ENCODE assay signal across 12 cellular contexts in the genomic region with DNA sequence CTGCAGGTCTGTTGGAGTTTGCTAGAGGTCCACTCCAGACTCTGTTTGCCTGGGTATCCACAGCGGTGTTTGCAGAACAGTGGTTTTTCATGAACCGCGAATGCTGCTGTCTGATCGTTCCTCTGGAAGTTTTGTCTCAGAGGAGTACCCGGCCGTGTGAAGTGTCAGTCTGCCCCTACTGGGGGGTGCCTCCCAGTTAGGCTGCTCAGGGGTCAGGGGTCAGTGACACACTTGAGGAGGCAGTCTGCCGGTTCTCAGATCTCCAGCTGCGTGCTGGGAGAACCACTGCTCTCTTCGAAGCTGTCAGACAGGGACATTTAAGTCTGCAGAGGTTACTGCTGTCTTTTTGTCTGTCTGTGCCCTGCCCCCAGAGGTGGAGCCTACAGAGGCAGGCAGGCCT. TPM values are rescaled to one million over a fixed set of nuclear protein-coding genes. Genes with fewer than 3 reads are reported as not detected.
DNase-seq lines count a peak whose midpoint lies in the region; ATAC-seq, FAIRE-seq and TF ChIP-seq lines count a peak whose summit lies in the region.
"Not testable (repeated sequence)": the region's sequence is repeated elsewhere in the genome, so short reads cannot be mapped to it uniquely, and the experiment has no call there.
"Had no signal": no experiment of that assay in that cellular context is flagged by ENCODE, and none has a peak within 500 bp of the region (broad histone marks: within the 10 kb centered on the region; RNA-seq: fewer than 3 reads in every experiment).

No MANE protein-coding gene starts in this region.

- H3K9ac ChIP-seq in GM23248; K562 (ENCODE audit: insufficient read depth in 1 of 2, low read depth in 2 of 2, low read length in 2 of 2): not testable (repeated sequence)

- H3K36me3 ChIP-seq in GM23248 (ENCODE audit: low read depth); SJCRH30; K562 (ENCODE audit: control insufficient read depth, insufficient read depth, low read length); esophagus muscularis mucosa; sigmoid colon: not testable (repeated sequence)

- in situ Hi-C loops in GM23248 (cut with MboI); K562 (cut with MboI): not testable (repeated sequence)

- TF ChIP-seq POLR2A in A549 (IDR thresholded peaks at IDR 0.05; ENCODE audit: low read length); K562 (conservative IDR thresholded peaks at IDR 0.05); esophagus muscularis mucosa (IDR thresholded peaks at IDR 0.05; ENCODE audit: low read depth); sigmoid colon (IDR thresholded peaks at IDR 0.05): not testable (repeated sequence)

- not testable (repeated sequence) for H3K9me3 Mint-ChIP-seq in activated CD8-positive, alpha-beta T cell treated with anti-CD3 and anti-CD28 coated beads, Interleukin-2, amount 10 ng/mL, durations not matched to agents 7 days and 5 days (ENCODE audit: insufficient read depth); naive B cell

- not testable (repeated sequence) for FAIRE-seq in A549 (lab: Jason Lieb, UNC); K562 (lab: Jason Lieb, UNC)

- no CpG with 5 or more reads among the region's 9 CpGs for WGBS in A549 (ENCODE audit: missing lambda C conversion rate)
- 2 to 6% methylated on average over 7 of the region's 9 CpGs for WGBS in GM23248 (ENCODE audit: low coverage in 1 of 2, low lambda C conversion rate in 2 of 2, missing lambda C conversion rate in 2 of 2), 2 experiments
- WGBS in K562 (ENCODE audit: insufficient coverage, low coverage, missing lambda C conversion rate): 0% methylated on average over 2 of the region's 9 CpGs
- 30% methylated on average over 2 of the region's 9 CpGs for WGBS in esophagus muscularis mucosa
- 19 to 29% methylated on average over 8 to 9 of the region's 9 CpGs for WGBS in sigmoid colon, 2 donors

- H3K27me3 ChIP-seq in GM23248 (replicated peaks; ENCODE audit: insufficient read depth); SJCRH30; K562 (ENCODE audit: control insufficient read depth in 2 of 2, insufficient read depth in 2 of 2, low read length in 2 of 2); esophagus muscularis mucosa; sigmoid colon: not testable (repeated sequence)

- not testable (repeated sequence) for H3K9me2 ChIP-seq in GM23248 (ENCODE audit: insufficient read depth)

- peak overlapping the region; percentile 74; the same call in 1 of the 3 replicates for H3K4me2 ChIP-seq in A549
- H3K4me2 ChIP-seq in GM23248 (ENCODE audit: unreplicated experiment): peak overlapping the region; percentile 90
- H3K4me2 ChIP-seq in K562 (ENCODE audit: insufficient read depth, low read length): not testable (repeated sequence)

- H3K79me2 ChIP-seq in GM23248 (ENCODE audit: insufficient read depth); K562 (ENCODE audit: control insufficient read depth, insufficient read depth, low read length): not testable (repeated sequence)

- BruUV-seq in K562 (replicated peaks; lab: Mats Ljungman, UMichigan): not testable (repeated sequence)

- ATAC-seq in A549; activated CD8-positive, alpha-beta T cell treated with anti-CD3 and anti-CD28 coated beads, Interleukin-2, amount 10 ng/mL, durations not matched to agents 7 days and 5 days; K562; naive B cell (ENCODE audit: low read depth in 2 of 2): not testable (repeated sequence)

- not testable (repeated sequence) for H3K27me3 Mint-ChIP-seq in activated CD8-positive, alpha-beta T cell treated with anti-CD3 and anti-CD28 coated beads, Interleukin-2, amount 10 ng/mL, durations not matched to agents 7 days and 5 days (ENCODE audit: low read depth); naive B cell

- not testable (repeated sequence) for H3K4me1 ChIP-seq in A549; GM23248 (ENCODE audit: insufficient read depth); SJCRH30; K562 (replicated peaks in 1 of 2; ENCODE audit: control insufficient read depth in 2 of 2, insufficient read depth in 2 of 2, low read length in 2 of 2); sigmoid colon
- H3K4me1 ChIP-seq in esophagus muscularis mucosa: peaks cover 8 to 13% (median 8%) of the 10 kb centered on the region in 4 donors

- H3K4me1 Mint-ChIP-seq in activated CD8-positive, alpha-beta T cell treated with anti-CD3 and anti-CD28 coated beads, Interleukin-2, amount 10 ng/mL, durations not matched to agents 7 days and 5 days (ENCODE audit: low read depth): peaks cover 13% of the 10 kb centered on the region
- H3K4me1 Mint-ChIP-seq in naive B cell: peaks cover 6 to 12% (median 8%) of the 10 kb centered on the region in 3 donors

- intact Hi-C loops in K562 (cut with micrococcal nuclease); esophagus muscularis mucosa (cut with DNase I); sigmoid colon (cut with DNase I): not testable (repeated sequence)

- not testable (repeated sequence) for H3F3A ChIP-seq in GM23248 (ENCODE audit: insufficient read depth)

- not testable (repeated sequence) for H3K9me3 ChIP-seq in A549; GM23248 (ENCODE audit: low read depth); SJCRH30 (replicated peaks); K562 (replicated peaks; ENCODE audit: control insufficient read depth, insufficient read depth, low read depth, low read length); esophagus muscularis mucosa; sigmoid colon

- not testable (repeated sequence) for H3K4me3 ChIP-seq in A549, GM23248
- H3K4me3 ChIP-seq in SJCRH30 (peak overlapping the region; percentile 65), K562 (peak overlapping the region; percentile 33), esophagus muscularis mucosa (peak overlapping the region; percentile 46 to 70 (median 52)), sigmoid colon (peak overlapping the region in 3 of 4 donors; percentile 49 to 54 (median 50))

- not testable (repeated sequence) for H3K36me3 Mint-ChIP-seq in activated CD8-positive, alpha-beta T cell treated with anti-CD3 and anti-CD28 coated beads, Interleukin-2, amount 10 ng/mL, durations not matched to agents 7 days and 5 days (ENCODE audit: low read depth); naive B cell

- DNase-seq in A549 (ENCODE audit: low read depth in 1 of 2, low spot score in 1 of 2); GM23248; SJCRH30; activated CD8-positive, alpha-beta T cell treated with anti-CD3 and anti-CD28 coated beads, Interleukin-2, amount 10 ng/mL, durations not matched to agents 7 days and 5 days; K562 (ENCODE audit: extremely low read depth in 1 of 4, low spot score in 3 of 4); esophagus muscularis mucosa (ENCODE audit: extremely low spot score); naive B cell; sigmoid colon: not testable (repeated sequence)

- CTCF ChIA-PET in A549 (lab: Yijun Ruan, JAX); activated CD8-positive, alpha-beta T cell treated with anti-CD3 and anti-CD28 coated beads, Interleukin-2, amount 10 ng/mL, durations not matched to agents 7 days and 5 days (lab: Charles Lee); K562 (lab: Yijun Ruan, JAX; ENCODE audit: low intra/inter-chr PET ratio): not testable (repeated sequence)

- H3K4me3 Mint-ChIP-seq in activated CD8-positive, alpha-beta T cell treated with anti-CD3 and anti-CD28 coated beads, Interleukin-2, amount 10 ng/mL, durations not matched to agents 7 days and 5 days: peak overlapping the region; percentile 91
- peak overlapping the region; percentile 91 to 99 (median 94) for H3K4me3 Mint-ChIP-seq in naive B cell

- H3K9me1 ChIP-seq in K562 (ENCODE audit: control insufficient read depth, insufficient read depth, low read length): not testable (repeated sequence)

- H3K27ac ChIP-seq in A549; GM23248; SJCRH30; K562 (ENCODE audit: extremely low read depth, low read depth, low read length); esophagus muscularis mucosa (replicated peaks in 1 of 4); sigmoid colon: not testable (repeated sequence)

- not testable (repeated sequence) for H4K20me1 ChIP-seq in GM23248 (ENCODE audit: insufficient read depth); K562 (replicated peaks; ENCODE audit: control insufficient read depth, insufficient read depth, low read length)

- TF ChIP-seq CTCF in A549 (IDR thresholded peaks at IDR 0.05); K562 (IDR thresholded peaks at IDR 0.05 in 2 of 3, conservative IDR thresholded peaks at IDR 0.05 in 1 of 3; ENCODE audit: insufficient read depth in 2 of 3, low read depth in 1 of 3, low read length in 3 of 3); esophagus muscularis mucosa (IDR thresholded peaks at IDR 0.05); sigmoid colon (IDR thresholded peaks at IDR 0.05): not testable (repeated sequence)

- TF ChIP-seq EP300 in A549 (IDR thresholded peaks at IDR 0.05); K562 (IDR thresholded peaks at IDR 0.05; ENCODE audit: low read length); esophagus muscularis mucosa (IDR thresholded peaks at IDR 0.05); sigmoid colon (IDR thresholded peaks at IDR 0.05): not testable (repeated sequence)

- TF ChIP-seq RAD21 in A549 (conservative IDR thresholded peaks at IDR 0.05 in 1 of 2, IDR thresholded peaks at IDR 0.05 in 1 of 2); K562 (CRISPR knock-in tag; conservative IDR thresholded peaks at IDR 0.05 in 1 of 2, IDR thresholded peaks at IDR 0.05 in 1 of 2): not testable (repeated sequence)

- peak overlapping the region; percentile 92 for H2AFZ ChIP-seq in GM23248
- H2AFZ ChIP-seq in K562 (ENCODE audit: low read depth, low read length): not testable (repeated sequence)

- POLR2A ChIA-PET in A549 (lab: Yijun Ruan, JAX); activated CD8-positive, alpha-beta T cell treated with anti-CD3 and anti-CD28 coated beads, Interleukin-2, amount 10 ng/mL, durations not matched to agents 7 days and 5 days (lab: Charles Lee); K562 (lab: Yijun Ruan, JAX): not testable (repeated sequence)

- H3K27ac Mint-ChIP-seq in activated CD8-positive, alpha-beta T cell treated with anti-CD3 and anti-CD28 coated beads, Interleukin-2, amount 10 ng/mL, durations not matched to agents 7 days and 5 days: not testable (repeated sequence)
- peak overlapping the region in 1 of 6 donors; percentile 32 for H3K27ac Mint-ChIP-seq in naive B cell

RNA-seq across cellular contexts. Expression of gene ACR, which starts 18.4 kb away (rescaled TPM):
- polyA plus RNA-seq in A549 (2011; rRNA removed): not detected in 2 replicates
- not detected in 2 replicates for polyA plus RNA-seq in A549 (2012; cell fraction: cytosol; rRNA removed)
- polyA plus RNA-seq in A549 (2012; cell fraction: nucleus; rRNA removed): not detected in 2 replicates
- polyA plus RNA-seq in A549 (2017; fragmentation: RNase III; extraction: RNeasy Plus Mini Kit Qiagen cat#74134 plus additional on column Dnase treatment): 0.11 TPM in 1 of 3 replicates, not detected in the others
- 0.34 TPM in 1 of 2 replicates, not detected in the other for polyA minus RNA-seq in A549 (2011; rRNA and poly(A)+ RNA removed)
- total RNA-seq in GM23248 (2014; rRNA removed; shearing (Covaris generic)): not detected in 2 replicates
- polyA plus RNA-seq in GM23248 (2016; fragmentation: Nextera tagmentation; extraction: Ambion mirVana): not detected in 2 replicates
- total RNA-seq in SJCRH30 (2014; rRNA removed; shearing (Covaris generic)): not detected in 2 replicates
- not detected for total RNA-seq in activated CD8-positive, alpha-beta T cell treated with anti-CD3 and anti-CD28 coated beads, Interleukin-2, amount 10 ng/mL, durations not matched to agents 7 days and 5 days
- total RNA-seq in K562 (2011; cell fraction: chromatin; rRNA removed; ENCODE audit: low replicate concordance): not detected in 2 replicates
- total RNA-seq in K562 (2011; cell fraction: nucleolus; rRNA removed): not detected in 2 replicates
- not detected in 2 replicates for total RNA-seq in K562 (2011; cell fraction: nucleoplasm; rRNA removed)
- total RNA-seq in K562 (2014; rRNA removed): not detected in 2 replicates
- not detected in 2 replicates for total RNA-seq in K562 (2014; rRNA removed; fragmentation: Illumina TruSeq; extraction: Trizol)
- not detected in 2 replicates for total RNA-seq in K562 (2015; rRNA removed; fragmentation: Illumina TruSeq; extraction: Trizol)
- total RNA-seq in K562 (2021): not detected in 2 replicates
- not detected in 2 replicates for polyA plus RNA-seq in K562 (2011; rRNA removed)
- not detected in 2 replicates for polyA plus RNA-seq in K562 (2011; cell fraction: cytosol; rRNA removed)
- not detected in 2 replicates for polyA plus RNA-seq in K562 (2011; cell fraction: nucleus; rRNA removed)
- not detected in 2 replicates for polyA plus RNA-seq in K562 (2012)
- polyA plus RNA-seq in K562 (2014; fragmentation: Illumina TruSeq; extraction: Trizol): not detected in 2 replicates
- not detected for polyA plus RNA-seq in K562 (2014; fragmentation: Nextera tagmentation; extraction: Ambion mirVana)
- polyA plus RNA-seq in K562 (2014; rRNA removed): not detected in 2 replicates
- not detected in 2 replicates for polyA minus RNA-seq in K562 (2011; rRNA and poly(A)+ RNA removed)
- not detected in 2 replicates for polyA minus RNA-seq in K562 (2011; cell fraction: cytosol; rRNA and poly(A)+ RNA removed)
- not detected in 2 replicates for polyA minus RNA-seq in K562 (2011; cell fraction: nucleus; rRNA and poly(A)+ RNA removed)
- under 1 TPM in 2 of 4 donors, not detected in 2; 0.42 to 0.46 TPM for total RNA-seq in esophagus muscularis mucosa
- polyA plus RNA-seq in naive B cell (ENCODE audit: low read depth in 6 of 6): not detected
- under 1 TPM in 1 of 4 donors, not detected in 3; 0.68 TPM for total RNA-seq in sigmoid colon
- polyA plus RNA-seq in sigmoid colon: under 1 TPM in 1 of 3 donors, not detected in 2; 0.06 TPM
- total RNA-seq: A172, gastrocnemius medialis, urinary bladder had no signal
- polyA plus RNA-seq: H1 had no signal

RNA-seq across cellular contexts. Expression of gene RABL2B, which starts 27.0 kb away (rescaled TPM):
- polyA plus RNA-seq in A549 (2011; rRNA removed) (32.6 and 35.7 TPM in 2 replicates), A549 (2017; fragmentation: RNase III; extraction: RNeasy Plus Mini Kit Qiagen cat#74134 plus additional on column Dnase treatment) (22.1 to 25.5 TPM (median 24.0 TPM) in 3 replicates), GM23248 (2016; fragmentation: Nextera tagmentation; extraction: Ambion mirVana) (22.4 and 23.6 TPM in 2 replicates), K562 (2011; rRNA removed) (8.5 and 10.7 TPM in 2 replicates), K562 (2014; fragmentation: Illumina TruSeq; extraction: Trizol) (5.8 and 5.9 TPM in 2 replicates), K562 (2014; fragmentation: Nextera tagmentation; extraction: Ambion mirVana) (under 1 TPM; 0.76 to 0.87 TPM), K562 (2014; rRNA removed) (4.9 and 5.2 TPM in 2 replicates), naive B cell (ENCODE audit: low read depth in 6 of 6) (10 to 100 TPM; 22.2 to 30.9 (median 26.8) TPM), sigmoid colon (10 to 100 TPM; 10.4 to 18.0 (median 17.6) TPM)
- 27.2 and 31.3 TPM in 2 replicates for polyA plus RNA-seq in A549 (2012; cell fraction: cytosol; rRNA removed)
- 45.1 and 56.9 TPM in 2 replicates for polyA plus RNA-seq in A549 (2012; cell fraction: nucleus; rRNA removed)
- 19.5 and 29.8 TPM in 2 replicates for polyA minus RNA-seq in A549 (2011; rRNA and poly(A)+ RNA removed)
- total RNA-seq in GM23248 (2014; rRNA removed; shearing (Covaris generic)): 18.4 and 21.6 TPM in 2 replicates
- total RNA-seq in SJCRH30 (2014; rRNA removed; shearing (Covaris generic)): 17.9 and 19.2 TPM in 2 replicates
- 10 to 100 TPM; 22.0 to 23.3 TPM for total RNA-seq in activated CD8-positive, alpha-beta T cell treated with anti-CD3 and anti-CD28 coated beads, Interleukin-2, amount 10 ng/mL, durations not matched to agents 7 days and 5 days
- 23.4 and 71.3 TPM in 2 replicates for total RNA-seq in K562 (2011; cell fraction: chromatin; rRNA removed; ENCODE audit: low replicate concordance)
- total RNA-seq in K562 (2011; cell fraction: nucleolus; rRNA removed): 24.9 and 40.2 TPM in 2 replicates
- 28.4 and 29.3 TPM in 2 replicates for total RNA-seq in K562 (2011; cell fraction: nucleoplasm; rRNA removed)
- total RNA-seq in K562 (2014; rRNA removed) (2.5 and 3.4 TPM in 2 replicates), K562 (2014; rRNA removed; fragmentation: Illumina TruSeq; extraction: Trizol) (3.0 and 3.1 TPM in 2 replicates), K562 (2015; rRNA removed; fragmentation: Illumina TruSeq; extraction: Trizol) (3.0 and 3.6 TPM in 2 replicates), K562 (2021) (4.5 and 5.7 TPM in 2 replicates), esophagus muscularis mucosa (10 to 100 TPM in 3 of 4 donors, 1 to 10 TPM in 1; 9.9 to 18.3 (median 12.4) TPM), sigmoid colon (10 to 100 TPM; 10.3 to 29.6 (median 13.8) TPM)
- 7.0 and 7.7 TPM in 2 replicates for polyA plus RNA-seq in K562 (2011; cell fraction: cytosol; rRNA removed)
- polyA plus RNA-seq in K562 (2011; cell fraction: nucleus; rRNA removed): 38.1 and 53.1 TPM in 2 replicates
- polyA plus RNA-seq in K562 (2012): 6.0 and 9.8 TPM in 2 replicates
- 4.7 and 7.8 TPM in 2 replicates for polyA minus RNA-seq in K562 (2011; rRNA and poly(A)+ RNA removed)
- polyA minus RNA-seq in K562 (2011; cell fraction: cytosol; rRNA and poly(A)+ RNA removed): 3.0 and 5.6 TPM in 2 replicates
- polyA minus RNA-seq in K562 (2011; cell fraction: nucleus; rRNA and poly(A)+ RNA removed): 9.3 and 10.6 TPM in 2 replicates
